In the genomic region with DNA sequence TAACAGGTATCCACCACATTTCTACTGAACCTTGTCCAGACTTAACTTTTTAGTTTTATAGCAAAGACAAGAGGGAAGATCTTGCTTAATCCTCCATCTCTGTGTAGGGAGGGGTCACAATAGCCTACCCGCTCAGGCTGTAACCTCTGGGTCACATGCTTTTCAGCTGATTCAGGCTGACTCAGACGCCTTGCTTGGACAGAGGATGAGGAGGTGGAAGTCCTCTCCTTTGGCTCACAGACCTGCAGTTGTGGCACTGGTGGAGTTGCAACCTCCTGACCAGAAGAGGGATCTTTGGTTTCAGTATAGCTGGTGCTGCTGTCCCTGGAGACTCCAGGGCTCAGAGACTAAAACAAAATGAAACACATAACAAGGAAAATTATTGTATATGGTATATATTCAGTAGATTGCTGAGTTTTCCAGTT, we compare ENCODE assay signal across 9 cellular contexts. TPM values are rescaled to one million over a fixed set of nuclear protein-coding genes. Genes with fewer than 3 reads are reported as not detected.
DNase-seq lines count a peak whose midpoint lies in the region; ATAC-seq, FAIRE-seq and TF ChIP-seq lines count a peak whose summit lies in the region.
"Had no signal": no experiment of that assay in that cellular context is flagged by ENCODE, and none has a peak within 500 bp of the region (broad histone marks: within the 10 kb centered on the region; RNA-seq: fewer than 3 reads in every experiment).

No MANE protein-coding gene starts in this region.

- H3K4me3 ChIP-seq in bronchial epithelial cell (ENCODE audit: low read depth, low read length) (no peak overlapping the region), left lung (no peak overlapping the region), thoracic aorta (no peak overlapping the region)

- CTCF ChIA-PET in GM10248 (lab: Yijun Ruan, JAX) = interaction anchor here (2.1 to 8.1 kb wide), 9 partner anchors 10 to 96 kb away, joined by 7 to 79 read pairs (median 25); a partner anchor contains a TSS

- ATAC-seq in left lung (peak; percentile 92), thoracic aorta (ENCODE audit: insufficient number of reproducible peaks, low FRiP score, low read depth) (peak; percentile 90), HG02884 (IDR thresholded peaks at IDR 0.05; ENCODE audit: unreplicated experiment) (no peak)

- intact Hi-C loops in left lung (cut with DNase I) = no loop called here
- intact Hi-C loops in posterior cingulate gyrus (cut with DNase I) = no loop called here

- peaks cover 0 to 42% of the 10 kb centered on the region in 2 donors for H3K4me1 ChIP-seq in left lung
- H3K4me1 ChIP-seq in thoracic aorta (ENCODE audit: control insufficient read depth in 1 of 2, low read depth in 2 of 2) = peaks cover 7 to 21% of the 10 kb centered on the region in 2 donors

- H3K9me3 ChIP-seq in left lung = no peaks in the 10 kb centered on the region
- no peaks in the 10 kb centered on the region for H3K9me3 ChIP-seq in thoracic aorta

- H3K27me3 ChIP-seq in bronchial epithelial cell (ENCODE audit: control insufficient read depth, insufficient read depth, low read length) (no peaks in the 10 kb centered on the region), left lung (no peaks in the 10 kb centered on the region), thoracic aorta (replicated peaks; ENCODE audit: insufficient read depth) (no peaks in the 10 kb centered on the region)

- POLR2A ChIA-PET in GM10248 (lab: Yijun Ruan, JAX) = no interaction called here

- DNase-seq in HT1080 (ENCODE audit: low read depth) (peak; percentile 95), bronchial epithelial cell (ENCODE audit: low read depth) (peak; percentile 94), left lung (peak in 1 of 2 donors; percentile 87), thoracic aorta (ENCODE audit: low spot score) (peak; percentile 47), NCI-H526 (lab: John Stamatoyannopoulos, UW) (no peak), posterior cingulate gyrus (no peak), GM10248 (ENCODE audit: extremely low spot score) (no peak)
- DNase-seq: H9 had no signal

- TF ChIP-seq CTCF in bronchial epithelial cell (IDR thresholded peaks at IDR 0.05; ENCODE audit: insufficient read depth, low read length, severe bottlenecking) (no peak), left lung (IDR thresholded peaks at IDR 0.05) (no peak), thoracic aorta (IDR thresholded peaks at IDR 0.05) (no peak), GM10248 (IDR thresholded peaks at IDR 0.05; ENCODE audit: control extremely low read depth, extremely low read depth, low read depth, missing control alignments) (no peak)

- H3K36me3 ChIP-seq in bronchial epithelial cell (ENCODE audit: control insufficient read depth, insufficient read depth, low read length) (peaks cover 13% of the 10 kb centered on the region), left lung (peaks cover 3 to 100% of the 10 kb centered on the region in 2 donors), thoracic aorta (peaks cover 67% of the 10 kb centered on the region)

- H3K27ac ChIP-seq in left lung = peak overlapping the region; percentile 37 to 83
- peak overlapping the region; percentile 9 to 46 for H3K27ac ChIP-seq in thoracic aorta

- no peak for FAIRE-seq in bronchial epithelial cell (lab: Jason Lieb, UNC)

RNA-seq across cellular contexts. Expression of a gene that starts 16.2 kb away (rescaled TPM):
- total RNA-seq in HT1080 (2014; rRNA removed; shearing (Covaris generic)) = 78.0 and 89.7 TPM in 2 replicates
- 57.1 and 59.9 TPM in 2 replicates for polyA plus RNA-seq in HT1080 (2015; cell fraction: cytosol; rRNA removed)
- polyA plus RNA-seq in HT1080 (2015; cell fraction: nucleus; rRNA removed) = 442 and 517 TPM in 2 replicates
- total RNA-seq in bronchial epithelial cell (45.3 and 45.5 TPM in 2 replicates), left lung (100 to 1,000 TPM; 137 to 159 TPM), thoracic aorta (100 to 1,000 TPM; 117 to 154 TPM)

RNA-seq across cellular contexts. Expression of a gene that starts 16.6 kb away (rescaled TPM):
- 82.8 and 89.1 TPM in 2 replicates for total RNA-seq in HT1080 (2014; rRNA removed; shearing (Covaris generic))
- polyA plus RNA-seq in HT1080 (2015; cell fraction: cytosol; rRNA removed) = 39.0 and 61.4 TPM in 2 replicates
- polyA plus RNA-seq in HT1080 (2015; cell fraction: nucleus; rRNA removed) = 41.8 and 45.4 TPM in 2 replicates
- total RNA-seq in bronchial epithelial cell (51.9 and 59.1 TPM in 2 replicates), left lung (10 to 100 TPM; 52.6 to 67.6 TPM), thoracic aorta (10 to 100 TPM; 18.0 to 18.4 TPM)

RNA-seq across cellular contexts. Expression of a gene that starts 21.4 kb away (rescaled TPM):
- total RNA-seq in HT1080 (2014; rRNA removed; shearing (Covaris generic)) = 15.3 and 18.2 TPM in 2 replicates
- 14.5 and 15.4 TPM in 2 replicates for polyA plus RNA-seq in HT1080 (2015; cell fraction: cytosol; rRNA removed)
- polyA plus RNA-seq in HT1080 (2015; cell fraction: nucleus; rRNA removed) = 63.9 and 67.3 TPM in 2 replicates
- 2.7 and 2.9 TPM in 2 replicates for total RNA-seq in bronchial epithelial cell
- total RNA-seq in left lung = 1 to 10 TPM; 6.1 to 9.2 TPM
- 1 to 10 TPM; 1.1 to 6.2 TPM for total RNA-seq in thoracic aorta

RNA-seq across cellular contexts. Expression of a gene that starts 26.1 kb away (rescaled TPM):
- total RNA-seq in HT1080 (2014; rRNA removed; shearing (Covaris generic)) = not detected in 2 replicates
- polyA plus RNA-seq in HT1080 (2015; cell fraction: cytosol; rRNA removed) = not detected in 2 replicates
- not detected in 2 replicates for polyA plus RNA-seq in HT1080 (2015; cell fraction: nucleus; rRNA removed)
- total RNA-seq in bronchial epithelial cell (not detected in 2 replicates), left lung (not detected), thoracic aorta (1 to 10 TPM in 1 of 2 donors, not detected in 1; 1.1 TPM)
- total RNA-seq: H9 had no signal

RNA-seq across cellular contexts. Expression of a gene that starts 36.7 kb away (rescaled TPM):
- total RNA-seq in HT1080 (2014; rRNA removed; shearing (Covaris generic)) = 0.10 TPM in 1 of 2 replicates, not detected in the other
- polyA plus RNA-seq in HT1080 (2015; cell fraction: cytosol; rRNA removed) = not detected in 2 replicates
- polyA plus RNA-seq in HT1080 (2015; cell fraction: nucleus; rRNA removed) = not detected in 2 replicates
- total RNA-seq in bronchial epithelial cell (not detected in 2 replicates), left lung (not detected), thoracic aorta (not detected)
- total RNA-seq: H9 had no signal

Comparison
In these comparisons a context has a peak if more than half of its experiments do, and no peak if none do; other contexts are left out.
1. DNase-seq: peak in HT1080 (single experiment), bronchial epithelial cell (single experiment) and thoracic aorta (single experiment); none in NCI-H526 (0 of 2), posterior cingulate gyrus (0 of 10) and GM10248 (single experiment).